In genomic region chr6:119349041-119349340, GRCh38 we compare ENCODE assay signal across 8 cellular contexts. TPM values are rescaled to one million over a fixed set of nuclear protein-coding genes. Genes with fewer than 3 reads are reported as not detected.
DNase-seq lines count a peak whose midpoint lies in the region; ATAC-seq, FAIRE-seq and TF ChIP-seq lines count a peak whose summit lies in the region.

No MANE protein-coding gene starts in this region.

- no peaks in the 10 kb centered on the region for H3K9me3 ChIP-seq in lung (ENCODE audit: control insufficient read depth in 2 of 2, insufficient read depth in 1 of 2, low read length in 1 of 2)

- H3K27ac ChIP-seq in lung (ENCODE audit: low read depth in 1 of 2, low read length in 1 of 2): peak overlapping the region; percentile 66 to 96

- peaks cover 0 to 2% of the 10 kb centered on the region in 2 donors for H3K4me1 ChIP-seq in lung (ENCODE audit: control insufficient read depth in 2 of 2, insufficient read depth in 2 of 2, low read length in 2 of 2)

- H3K36me3 ChIP-seq in bronchial epithelial cell (ENCODE audit: control insufficient read depth, insufficient read depth, low read length): no peaks in the 10 kb centered on the region
- H3K36me3 ChIP-seq in lung (ENCODE audit: control insufficient read depth in 2 of 2, insufficient read depth in 2 of 2, low read length in 2 of 2): no peaks in the 10 kb centered on the region

- in situ Hi-C loops in GM13976 (cut with MboI; ENCODE audit: low sequenced_read_pairs, unreplicated experiment): loop anchor here (10.0 kb wide), 1 partner anchor 204 kb away; no protein-coding TSS in a partner anchor

- H3K27me3 ChIP-seq in bronchial epithelial cell (ENCODE audit: control insufficient read depth, insufficient read depth, low read length): peaks cover 19% of the 10 kb centered on the region
- H3K27me3 ChIP-seq in lung (ENCODE audit: control insufficient read depth, insufficient read depth): no peaks in the 10 kb centered on the region

- TF ChIP-seq CTCF in bronchial epithelial cell (IDR thresholded peaks at IDR 0.05; ENCODE audit: insufficient read depth, low read length, severe bottlenecking) (no peak), lung (IDR thresholded peaks at IDR 0.05; ENCODE audit: control extremely low read depth, extremely low read depth) (no peak), GM13976 (IDR thresholded peaks at IDR 0.05; ENCODE audit: borderline replicate concordance, control extremely low read depth, extremely low read depth, insufficient read depth, missing control alignments) (no peak)

- ATAC-seq in Right ventricle myocardium inferior (peak; percentile 7), HG03521 (IDR thresholded peaks at IDR 0.05; ENCODE audit: unreplicated experiment) (peak; percentile 0), lung (ENCODE audit: insufficient read depth, low FRiP score) (no peak)

- intact Hi-C loops in Right ventricle myocardium inferior (cut with DNase I) (loop anchor here (5.0 to 10.0 kb wide), 2 partner anchors 42 to 204 kb away; no protein-coding TSS in a partner anchor), cardiac septum (cut with DNase I) (loop anchor here (5.0 kb wide), 1 partner anchor 192 kb away; no protein-coding TSS in a partner anchor)

- 0% methylated on average over 29 to 34 of the region's 34 CpGs for WGBS in lung, 2 donors

- H3K4me3 ChIP-seq in bronchial epithelial cell (ENCODE audit: low read depth, low read length) (peak overlapping the region; percentile 56), lung (peak overlapping the region; percentile 99)

- DNase-seq in Right ventricle myocardium inferior (ENCODE audit: missing footprints): no peak
- DNase-seq in cardiac septum (ENCODE audit: low spot score): no peak
- no peak for DNase-seq in bronchial epithelial cell (ENCODE audit: low read depth)
- no peak for DNase-seq in lung (ENCODE audit: low spot score)
- peak; percentile 27 for DNase-seq in urothelium cell line (ENCODE audit: low spot score)
- no peak for DNase-seq in GM13976 (ENCODE audit: low spot score)
- DNase-seq in mucosa of gallbladder (ENCODE audit: low spot score): no peak

- FAIRE-seq in bronchial epithelial cell (lab: Jason Lieb, UNC) (no peak), urothelium cell line (lab: Jason Lieb, UNC) (no peak)

RNA-seq across cellular contexts. Expression of gene MAN1A1, which starts 0.6 kb away (rescaled TPM):
- total RNA-seq in Right ventricle myocardium inferior: 22.4 TPM
- total RNA-seq in cardiac septum: 15.0 TPM
- total RNA-seq in bronchial epithelial cell: 1.4 and 2.9 TPM in 2 replicates
- total RNA-seq in lung: 10 to 100 TPM; 69.2 to 71.0 TPM
- polyA plus RNA-seq in lung: 10 to 100 TPM; 13.9 to 27.3 TPM
- 87.1 TPM for total RNA-seq in mucosa of gallbladder
